In genomic region chr11:60831143-60831500, GRCh38 we compare ENCODE assay signal across 8 cellular contexts. TPM values are rescaled to one million over a fixed set of nuclear protein-coding genes. Genes with fewer than 3 reads are reported as not detected.
DNase-seq lines count a peak whose midpoint lies in the region; ATAC-seq and TF ChIP-seq lines count a peak whose summit lies in the region.

No MANE protein-coding gene starts in this region.

- H3K27ac Mint-ChIP-seq in CD14-positive monocyte (peak overlapping the region in 1 of 7 donors; percentile 65), neural progenitor cell (no peak overlapping the region)
- no peak overlapping the region for H3K27ac Mint-ChIP-seq in activated T-cell treated with anti-CD3 and anti-CD28 coated beads, Interleukin-2, amount 50 U/mL, for 72 hours

- no peak for TF ChIP-seq POLR2A in Peyer's patch (IDR thresholded peaks at IDR 0.05)
- TF ChIP-seq POLR2A in stomach (IDR thresholded peaks at IDR 0.05), result no peak

- peak; percentile 78 for ATAC-seq in GM19438 (IDR thresholded peaks at IDR 0.05; ENCODE audit: low read depth, unreplicated experiment)
- peak; percentile 90 for ATAC-seq in activated T-cell treated with anti-CD3 and anti-CD28 coated beads, Interleukin-2, amount 50 U/mL, for 72 hours (replicated peaks in 1 of 2)

- no peaks in the 10 kb centered on the region for H3K9me3 ChIP-seq in Peyer's patch
- H3K9me3 ChIP-seq in neural progenitor cell (ENCODE audit: low read depth), result no peaks in the 10 kb centered on the region
- H3K9me3 ChIP-seq in stomach, result no peaks in the 10 kb centered on the region

- 15 to 20% (median 17%) methylated on average over 8 of the region's 8 CpGs for WGBS in stomach, 5 donors

- peaks cover 26% of the 10 kb centered on the region for H3K4me1 Mint-ChIP-seq in CD14-positive monocyte
- H3K4me1 Mint-ChIP-seq in activated T-cell treated with anti-CD3 and anti-CD28 coated beads, Interleukin-2, amount 50 U/mL, for 72 hours (ENCODE audit: low read depth), result peaks cover 36% of the 10 kb centered on the region
- no peaks in the 10 kb centered on the region for H3K4me1 Mint-ChIP-seq in neural progenitor cell

- TF ChIP-seq CTCF in CD14-positive monocyte (IDR thresholded peaks at IDR 0.05), result peak; percentile 91
- peak; percentile 97 for TF ChIP-seq CTCF in KMS-11 (conservative IDR thresholded peaks at IDR 0.05; ENCODE audit: low read depth, low read length)
- TF ChIP-seq CTCF in Peyer's patch (IDR thresholded peaks at IDR 0.05), result peak; percentile 77 to 97 (median 93)
- TF ChIP-seq CTCF in fibroblast of mammary gland (conservative IDR thresholded peaks at IDR 0.05; ENCODE audit: control insufficient read depth, insufficient read depth, low read depth, low read length), result peak; percentile 93
- peak; percentile 92 for TF ChIP-seq CTCF in neural progenitor cell (IDR thresholded peaks at IDR 0.05)
- peak in 5 of 7 experiments; percentile 90 to 96 (median 92) for TF ChIP-seq CTCF in stomach (IDR thresholded peaks at IDR 0.05)

- H3K36me3 ChIP-seq in KMS-11 (ENCODE audit: insufficient read depth) (no peaks in the 10 kb centered on the region), Peyer's patch (no peaks in the 10 kb centered on the region), neural progenitor cell (no peaks in the 10 kb centered on the region), stomach (no peaks in the 10 kb centered on the region)

- H3K4me3 ChIP-seq in KMS-11 (IDR thresholded peaks at IDR 0.05; ENCODE audit: insufficient read depth, low read depth, low read length) (no peak overlapping the region), Peyer's patch (no peak overlapping the region), fibroblast of mammary gland (ENCODE audit: control insufficient read depth, low read depth, low read length) (no peak overlapping the region), neural progenitor cell (no peak overlapping the region), stomach (no peak overlapping the region)

- H3K9ac ChIP-seq in KMS-11, result no peak overlapping the region
- H3K9ac ChIP-seq in neural progenitor cell, result no peak overlapping the region

- H3K27me3 Mint-ChIP-seq in CD14-positive monocyte (ENCODE audit: low read depth in 3 of 3), result peaks cover 2 to 5% (median 3%) of the 10 kb centered on the region in 3 donors
- peaks cover 19% of the 10 kb centered on the region for H3K27me3 Mint-ChIP-seq in activated T-cell treated with anti-CD3 and anti-CD28 coated beads, Interleukin-2, amount 50 U/mL, for 72 hours (ENCODE audit: low read depth)
- H3K27me3 Mint-ChIP-seq in neural progenitor cell (ENCODE audit: insufficient read depth, low read depth), result peaks cover 11% of the 10 kb centered on the region

- H3F3A ChIP-seq in neural progenitor cell (ENCODE audit: low read depth), result no peaks in the 10 kb centered on the region

- H3K9me3 Mint-ChIP-seq in CD14-positive monocyte (peaks cover 0 to 3% (median 0%) of the 10 kb centered on the region in 7 donors), neural progenitor cell (no peaks in the 10 kb centered on the region)
- H3K9me3 Mint-ChIP-seq in activated T-cell treated with anti-CD3 and anti-CD28 coated beads, Interleukin-2, amount 50 U/mL, for 72 hours, result no peaks in the 10 kb centered on the region

- no peaks in the 10 kb centered on the region for H3K79me2 ChIP-seq in KMS-11 (ENCODE audit: insufficient read depth, low read depth)
- H3K79me2 ChIP-seq in neural progenitor cell (ENCODE audit: low read depth), result no peaks in the 10 kb centered on the region

- no peak overlapping the region for H3K4me2 ChIP-seq in KMS-11
- H3K4me2 ChIP-seq in neural progenitor cell, result no peak overlapping the region

- H3K36me3 Mint-ChIP-seq in CD14-positive monocyte (no peaks in the 10 kb centered on the region), neural progenitor cell (no peaks in the 10 kb centered on the region)
- no peaks in the 10 kb centered on the region for H3K36me3 Mint-ChIP-seq in activated T-cell treated with anti-CD3 and anti-CD28 coated beads, Interleukin-2, amount 50 U/mL, for 72 hours (ENCODE audit: insufficient read depth in 2 of 2)

- H3K27ac ChIP-seq in KMS-11 (no peak overlapping the region), Peyer's patch (no peak overlapping the region), neural progenitor cell (no peak overlapping the region), stomach (peak overlapping the region in 1 of 5 donors; percentile 43)

- TF ChIP-seq EP300 in stomach (IDR thresholded peaks at IDR 0.05), result no peak

- DNase-seq in CD14-positive monocyte (ENCODE audit: low spot score) (peak; percentile 79), Peyer's patch (peak; percentile 81 to 93 (median 91)), fibroblast of mammary gland (ENCODE audit: low read depth) (peak; percentile 75), neural progenitor cell (ENCODE audit: low spot score) (peak; percentile 85), stomach (peak; percentile 91)
- DNase-seq in activated T-cell treated with anti-CD3 and anti-CD28 coated beads, Interleukin-2, amount 50 U/mL, for 72 hours, result peak; percentile 78 to 84

- H3K4me3 Mint-ChIP-seq in CD14-positive monocyte (no peak overlapping the region), neural progenitor cell (no peak overlapping the region)
- peak overlapping the region in 1 of 2 donors; percentile 69 for H3K4me3 Mint-ChIP-seq in activated T-cell treated with anti-CD3 and anti-CD28 coated beads, Interleukin-2, amount 50 U/mL, for 72 hours

- peaks cover 27% of the 10 kb centered on the region for H3K4me1 ChIP-seq in KMS-11 (ENCODE audit: low read depth, poor library complexity, severe bottlenecking)
- no peaks in the 10 kb centered on the region for H3K4me1 ChIP-seq in Peyer's patch
- H3K4me1 ChIP-seq in neural progenitor cell, result no peaks in the 10 kb centered on the region
- peaks cover 7 to 10% (median 9%) of the 10 kb centered on the region in 4 donors for H3K4me1 ChIP-seq in stomach

- no peak overlapping the region for H2AFZ ChIP-seq in KMS-11 (ENCODE audit: low read depth)
- no peak overlapping the region for H2AFZ ChIP-seq in neural progenitor cell (replicated peaks)

- H4K20me1 ChIP-seq in KMS-11 (ENCODE audit: insufficient read depth), result no peaks in the 10 kb centered on the region
- H4K20me1 ChIP-seq in neural progenitor cell (ENCODE audit: low read depth), result no peaks in the 10 kb centered on the region

- intact Hi-C loops in CD14-positive monocyte (cut with micrococcal nuclease) (loop anchor here (1.0 to 10.0 kb wide), 4 partner anchors 56 to 304 kb away; no protein-coding TSS in a partner anchor), stomach (cut with DNase I; ENCODE audit: low total_unique reads) (loop anchor here (5.0 kb wide), 1 partner anchor 66 kb away; no protein-coding TSS in a partner anchor)

- H3K27me3 ChIP-seq in KMS-11 (ENCODE audit: insufficient read depth, low read depth) (no peaks in the 10 kb centered on the region), Peyer's patch (no peaks in the 10 kb centered on the region), neural progenitor cell (peaks cover 45% of the 10 kb centered on the region), stomach (no peaks in the 10 kb centered on the region)

RNA-seq across cellular contexts. Expression of gene CCDC86, which starts 10.8 kb away (rescaled TPM):
- polyA plus RNA-seq in CD14-positive monocyte (10 to 100 TPM in 1 of 2 donors, 1 to 10 TPM in 1; 7.2 to 10.2 TPM), stomach (10 to 100 TPM; 15.2 to 18.6 (median 17.1) TPM)
- total RNA-seq in Peyer's patch (10 to 100 TPM in 2 of 4 donors, 1 to 10 TPM in 2; 8.7 to 33.0 (median 12.4) TPM), neural progenitor cell (ENCODE audit: low replicate concordance) (3.3 and 9.5 TPM in 2 replicates), stomach (10 to 100 TPM in 3 of 5 donors, 1 to 10 TPM in 2; 7.0 to 37.9 (median 12.9) TPM)
- total RNA-seq in activated T-cell treated with anti-CD3 and anti-CD28 coated beads, Interleukin-2, amount 50 U/mL, for 72 hours, result 10 to 100 TPM; 16.4 to 23.9 TPM

RNA-seq across cellular contexts. Expression of gene PTGDR2, which starts 24.6 kb away (rescaled TPM):
- polyA plus RNA-seq in CD14-positive monocyte (under 1 TPM; 0.46 to 0.65 TPM), stomach (10 to 100 TPM in 1 of 3 donors, 1 to 10 TPM in 2; 2.1 to 12.7 (median 8.2) TPM)
- total RNA-seq in Peyer's patch (10 to 100 TPM in 1 of 4 donors, 1 to 10 TPM in 3; 1.5 to 18.2 (median 2.6) TPM), neural progenitor cell (ENCODE audit: low replicate concordance) (0.06 TPM in 1 of 2 replicates, not detected in the other), stomach (10 to 100 TPM in 3 of 5 donors, not detected in 2; 11.9 to 67.8 (median 27.7) TPM)
- under 1 TPM; 0.16 to 0.17 TPM for total RNA-seq in activated T-cell treated with anti-CD3 and anti-CD28 coated beads, Interleukin-2, amount 50 U/mL, for 72 hours

RNA-seq across cellular contexts. Expression of gene ZP1, which starts 36.2 kb away (rescaled TPM):
- polyA plus RNA-seq in CD14-positive monocyte (under 1 TPM in 1 of 2 donors, not detected in 1; 0.40 TPM), stomach (1 to 10 TPM in 2 of 3 donors, under 1 TPM in 1; 0.43 to 8.6 (median 4.1) TPM)
- total RNA-seq in Peyer's patch (1 to 10 TPM in 1 of 4 donors, not detected in 3; 2.1 TPM), neural progenitor cell (ENCODE audit: low replicate concordance) (not detected in 2 replicates), stomach (under 1 TPM in 1 of 5 donors, not detected in 4; 0.72 TPM)
- total RNA-seq in activated T-cell treated with anti-CD3 and anti-CD28 coated beads, Interleukin-2, amount 50 U/mL, for 72 hours, result not detected

RNA-seq across cellular contexts. Expression of gene MS4A10, which starts 46.0 kb away (rescaled TPM):
- not detected for polyA plus RNA-seq in CD14-positive monocyte
- total RNA-seq in Peyer's patch, result 100 to 1,000 TPM in 3 of 4 donors, 1 to 10 TPM in 1; 5.0 to 338 (median 221) TPM
- not detected for total RNA-seq in activated T-cell treated with anti-CD3 and anti-CD28 coated beads, Interleukin-2, amount 50 U/mL, for 72 hours
- not detected in 2 replicates for total RNA-seq in neural progenitor cell (ENCODE audit: low replicate concordance)
- total RNA-seq in stomach, result under 1 TPM in 1 of 5 donors, not detected in 4; 0.18 TPM
- not detected for polyA plus RNA-seq in stomach
